11 cellular contexts compared by ENCODE assay signal in genomic region chr15:83928392-83928734, GRCh38.
DNase-seq lines count a peak whose midpoint lies in the region; ATAC-seq and TF ChIP-seq lines count a peak whose summit lies in the region.
"Had no signal": no experiment of that assay in that cellular context is flagged by ENCODE, and none has a peak within 500 bp of the region (broad histone marks: within the 10 kb centered on the region; RNA-seq: fewer than 3 reads in every experiment).

No MANE protein-coding gene starts in this region.

- intact Hi-C loops in uterus (cut with DNase I; ENCODE audit: low total_unique reads): no loop called here

- TF ChIP-seq POLR2A in uterus (IDR thresholded peaks at IDR 0.05): no peak

- H3K36me3 ChIP-seq in uterus: no peaks in the 10 kb centered on the region
- H3K36me3 ChIP-seq: suprapubic skin had no signal

- no peak for TF ChIP-seq CTCF in uterus (IDR thresholded peaks at IDR 0.05)

- ATAC-seq in GM18873 (IDR thresholded peaks at IDR 0.05; ENCODE audit: low FRiP score, unreplicated experiment): peak; percentile 85
- peak; percentile 87 for ATAC-seq in GM21825 (IDR thresholded peaks at IDR 0.05; ENCODE audit: unreplicated experiment)
- peak; percentile 68 for ATAC-seq in HG03439 (IDR thresholded peaks at IDR 0.05; ENCODE audit: unreplicated experiment)

- H3K9me3 ChIP-seq in uterus: no peaks in the 10 kb centered on the region
- H3K9me3 ChIP-seq: suprapubic skin had no signal

- no peaks in the 10 kb centered on the region for H3K4me1 ChIP-seq in uterus

- DNase-seq in NCI-H446 (lab: John Stamatoyannopoulos, UW) (no peak), uterus (no peak), NCI-H187 treated with DMSO at 0.1 percent for 48 hours (lab: John Stamatoyannopoulos, UW) (no peak), MV-4-11 (lab: John Stamatoyannopoulos, UW) (no peak)
- DNase-seq: Kasumi-1; NK-92 treated with Interleukin-12 subunit alpha and Interleukin-12 subunit beta, amount 100 ng/mL, for 24 hours had no signal

- no peaks in the 10 kb centered on the region for H3K27me3 ChIP-seq in uterus
- H3K27me3 ChIP-seq: suprapubic skin had no signal

- H3K4me3 ChIP-seq in GM08714 (ENCODE audit: low read length) (0 out of 2 replicates have a peak overlapping the region, but pooled peaks have one; percentile 50), uterus (no peak overlapping the region)
- H3K4me3 ChIP-seq: suprapubic skin had no signal

- H3K27ac ChIP-seq in uterus: no peak overlapping the region
- H3K27ac ChIP-seq: suprapubic skin had no signal
